Comparison of ENCODE assay signal across 23 cellular contexts in genomic region chr10:45500304-45500703, GRCh38.
"Had no signal": no experiment of that assay in that cellular context is flagged by ENCODE, and none has a peak within 500 bp of the region (broad histone marks: within the 10 kb centered on the region; RNA-seq: fewer than 3 reads in every experiment).

No MANE protein-coding gene starts in this region.

- H3K4me1 ChIP-seq: colonic mucosa, esophagus muscularis mucosa, esophagus squamous epithelium, gastrocnemius medialis, gastroesophageal sphincter had no signal

- H3K4me3 ChIP-seq: colonic mucosa, coronary artery, dorsolateral prefrontal cortex, esophagus muscularis mucosa, esophagus squamous epithelium, gastrocnemius medialis, gastroesophageal sphincter, heart left ventricle, heart right ventricle had no signal

- H3K9me3 ChIP-seq: colonic mucosa, gastrocnemius medialis had no signal

- H3K27ac ChIP-seq: colonic mucosa, coronary artery, dorsolateral prefrontal cortex, epithelial cell of prostate, esophagus muscularis mucosa, esophagus squamous epithelium, foreskin keratinocyte, gastrocnemius medialis, gastroesophageal sphincter, heart left ventricle, heart right ventricle had no signal

- H3K27me3 ChIP-seq: colonic mucosa, dorsolateral prefrontal cortex, esophagus muscularis mucosa, esophagus squamous epithelium, foreskin keratinocyte, gastrocnemius medialis, gastroesophageal sphincter, heart left ventricle, heart right ventricle had no signal

- H3K36me3 ChIP-seq: colonic mucosa, esophagus muscularis mucosa, esophagus squamous epithelium, gastrocnemius medialis, gastroesophageal sphincter, heart left ventricle, heart right ventricle had no signal

- DNase-seq: colonic mucosa; cortex of kidney; dermis blood vessel endothelial cell; dorsolateral prefrontal cortex; effector CD4-positive, alpha-beta T cell; effector CD8-positive, alpha-beta T cell; effector memory CD4-positive, alpha-beta T cell; effector memory CD8-positive, alpha-beta T cell; endodermal cell; erythroblast; esophagus squamous epithelium; foreskin fibroblast; foreskin keratinocyte; foreskin melanocyte; gastrocnemius medialis; glutamatergic neuron; head of caudate nucleus; heart left ventricle; heart right ventricle had no signal
